ENCODE assay signal across 17 cellular contexts in the genomic region with DNA sequence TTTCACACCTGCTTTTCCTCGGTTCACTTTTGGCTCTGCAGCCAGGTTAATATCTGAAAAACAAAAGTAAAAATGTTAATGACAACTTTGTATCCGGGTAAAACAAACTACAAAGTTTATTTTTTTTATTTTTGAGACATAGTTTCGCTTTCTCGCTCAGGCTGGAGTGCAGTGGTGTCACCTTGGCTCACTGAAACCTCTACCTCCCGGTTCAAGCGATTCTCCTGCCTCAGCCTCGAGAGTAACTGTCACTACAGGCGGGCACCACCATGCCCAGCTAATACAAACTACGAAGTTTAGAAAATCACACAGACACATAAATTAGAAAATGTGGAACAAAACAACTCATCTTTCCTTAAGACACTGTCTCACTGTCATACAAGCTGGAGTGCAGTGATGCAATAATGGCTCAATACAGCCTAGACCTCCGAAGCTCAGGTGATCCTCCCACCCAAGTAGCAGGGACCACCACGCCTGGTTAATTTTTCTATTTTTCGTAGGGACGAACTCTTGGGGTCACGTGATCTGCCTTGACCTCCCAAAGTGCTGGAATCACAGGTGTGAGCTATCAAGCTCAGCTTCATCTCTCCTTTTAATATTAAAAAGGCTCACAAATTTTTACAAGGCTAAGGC. TPM values are rescaled to one million over a fixed set of nuclear protein-coding genes. Genes with fewer than 3 reads are reported as not detected.
A peak's percentile ranks its signal among the peaks of the same experiment; 100 is the strongest.
DNase-seq lines count a peak whose midpoint lies in the region; ATAC-seq, FAIRE-seq and TF ChIP-seq lines count a peak whose summit lies in the region.
"Had no signal": no experiment of that assay in that cellular context is flagged by ENCODE, and none has a peak within 500 bp of the region (broad histone marks: within the 10 kb centered on the region; RNA-seq: fewer than 3 reads in every experiment).

No MANE protein-coding gene starts in this region.

- no peak for FAIRE-seq in K562 (lab: Jason Lieb, UNC)
- FAIRE-seq: A549, D721Med had no signal

- H2AFZ ChIP-seq in K562 (ENCODE audit: low read depth, low read length), result no peak overlapping the region

- H3K9ac ChIP-seq in K562 (ENCODE audit: insufficient read depth in 1 of 2, low read depth in 2 of 2, low read length in 2 of 2), result no peak overlapping the region

- H3K4me2 ChIP-seq in K562 (ENCODE audit: insufficient read depth, low read length), result no peak overlapping the region
- H3K4me2 ChIP-seq: A549 had no signal

- no peak overlapping the region for H3K4me3 ChIP-seq in K562
- H3K4me3 ChIP-seq: A549, SJSA1 had no signal

- H3K9me3 ChIP-seq in K562 (replicated peaks; ENCODE audit: control insufficient read depth, insufficient read depth, low read depth, low read length), result no peaks in the 10 kb centered on the region
- H3K9me3 ChIP-seq: A549, SJSA1 had no signal

- peaks cover 76% of the 10 kb centered on the region for H3K36me3 Mint-ChIP-seq in activated CD8-positive, alpha-beta memory T cell treated with anti-CD3 and anti-CD28 coated beads, Interleukin-2, amount 10 ng/mL, durations not matched to agents 7 days and 5 days
- H3K36me3 Mint-ChIP-seq in T-helper 1 cell treated with Interleukin-12 subunit alpha and Interleukin-12 subunit beta and Interleukin-4 antibody, amounts not matched to agents 30 μg/mL and 1 μg/mL, for 36 hours (ENCODE audit: low read depth), result peaks cover 60% of the 10 kb centered on the region
- peaks cover 55% of the 10 kb centered on the region for H3K36me3 Mint-ChIP-seq in osteocyte (ENCODE audit: unreplicated experiment)

- intact Hi-C loops in K562 (cut with micrococcal nuclease), result no loop called here

- in situ Hi-C loops in K562 (cut with MboI), result no loop called here

- peaks cover 82% of the 10 kb centered on the region for H3K4me1 Mint-ChIP-seq in activated CD8-positive, alpha-beta memory T cell treated with anti-CD3 and anti-CD28 coated beads, Interleukin-2, amount 10 ng/mL, durations not matched to agents 7 days and 5 days
- H3K4me1 Mint-ChIP-seq in T-helper 1 cell treated with Interleukin-12 subunit alpha and Interleukin-12 subunit beta and Interleukin-4 antibody, amounts not matched to agents 30 μg/mL and 1 μg/mL, for 36 hours (ENCODE audit: low read depth), result peaks cover 58% of the 10 kb centered on the region
- peaks cover 25% of the 10 kb centered on the region for H3K4me1 Mint-ChIP-seq in osteocyte (ENCODE audit: unreplicated experiment)

- H3K27ac Mint-ChIP-seq in activated CD8-positive, alpha-beta memory T cell treated with anti-CD3 and anti-CD28 coated beads, Interleukin-2, amount 10 ng/mL, durations not matched to agents 7 days and 5 days, result peak overlapping the region; percentile 93
- peak overlapping the region; percentile 85 for H3K27ac Mint-ChIP-seq in T-helper 1 cell treated with Interleukin-12 subunit alpha and Interleukin-12 subunit beta and Interleukin-4 antibody, amounts not matched to agents 30 μg/mL and 1 μg/mL, for 36 hours
- peak overlapping the region; percentile 47 for H3K27ac Mint-ChIP-seq in osteocyte (ENCODE audit: unreplicated experiment)

- no peak for TF ChIP-seq CTCF in K562 (IDR thresholded peaks at IDR 0.05 in 2 of 3, conservative IDR thresholded peaks at IDR 0.05 in 1 of 3; ENCODE audit: insufficient read depth in 2 of 3, low read depth in 1 of 3, low read length in 3 of 3)
- no peak for TF ChIP-seq CTCF in osteocyte (IDR thresholded peaks at IDR 0.05)

- H3K9me3 Mint-ChIP-seq in activated CD8-positive, alpha-beta memory T cell treated with anti-CD3 and anti-CD28 coated beads, Interleukin-2, amount 10 ng/mL, durations not matched to agents 7 days and 5 days (ENCODE audit: low read depth), result no peaks in the 10 kb centered on the region
- no peaks in the 10 kb centered on the region for H3K9me3 Mint-ChIP-seq in T-helper 1 cell treated with Interleukin-12 subunit alpha and Interleukin-12 subunit beta and Interleukin-4 antibody, amounts not matched to agents 30 μg/mL and 1 μg/mL, for 36 hours
- H3K9me3 Mint-ChIP-seq in osteocyte (ENCODE audit: unreplicated experiment), result no peaks in the 10 kb centered on the region
- H3K9me3 Mint-ChIP-seq: endodermal cell had no signal

- peaks cover 98% of the 10 kb centered on the region for H3K36me3 ChIP-seq in K562 (ENCODE audit: control insufficient read depth, insufficient read depth, low read length)

- H3K27me3 Mint-ChIP-seq in activated CD8-positive, alpha-beta memory T cell treated with anti-CD3 and anti-CD28 coated beads, Interleukin-2, amount 10 ng/mL, durations not matched to agents 7 days and 5 days, result no peaks in the 10 kb centered on the region
- H3K27me3 Mint-ChIP-seq in T-helper 1 cell treated with Interleukin-12 subunit alpha and Interleukin-12 subunit beta and Interleukin-4 antibody, amounts not matched to agents 30 μg/mL and 1 μg/mL, for 36 hours (ENCODE audit: low read depth), result no peaks in the 10 kb centered on the region
- no peaks in the 10 kb centered on the region for H3K27me3 Mint-ChIP-seq in osteocyte (ENCODE audit: unreplicated experiment)

- peaks cover 18% of the 10 kb centered on the region; the same call in 1 of the 2 replicates for H4K20me1 ChIP-seq in K562 (replicated peaks; ENCODE audit: control insufficient read depth, insufficient read depth, low read length)

- peak; percentile 62 for ATAC-seq in activated CD8-positive, alpha-beta memory T cell treated with anti-CD3 and anti-CD28 coated beads, Interleukin-2, amount 10 ng/mL, durations not matched to agents 7 days and 5 days
- no peak for ATAC-seq in K562
- ATAC-seq in GM19395 (IDR thresholded peaks at IDR 0.05; ENCODE audit: unreplicated experiment), result no peak
- ATAC-seq: A549 had no signal

- no peak for TF ChIP-seq EP300 in K562 (IDR thresholded peaks at IDR 0.05; ENCODE audit: low read length)

- no peaks in the 10 kb centered on the region; a peak in 1 of 5 replicates for H3K27me3 ChIP-seq in K562 (ENCODE audit: control insufficient read depth in 2 of 2, insufficient read depth in 2 of 2, low read length in 2 of 2)
- H3K27me3 ChIP-seq: SJSA1 had no signal

- CTCF ChIA-PET in activated CD8-positive, alpha-beta memory T cell treated with anti-CD3 and anti-CD28 coated beads, Interleukin-2, amount 10 ng/mL, durations not matched to agents 7 days and 5 days (lab: Charles Lee), result interaction anchor here (0.9 to 2.9 kb wide), 6 partner anchors 9 to 206 kb away, joined by 3 to 10 read pairs (median 3); no protein-coding TSS in a partner anchor
- CTCF ChIA-PET in K562 (lab: Yijun Ruan, JAX; ENCODE audit: low intra/inter-chr PET ratio), result no interaction called here

- H3K9me1 ChIP-seq in K562 (ENCODE audit: control insufficient read depth, insufficient read depth, low read length), result no peaks in the 10 kb centered on the region

- no peaks in the 10 kb centered on the region; a peak in 1 of 5 replicates for H3K4me1 ChIP-seq in K562 (replicated peaks in 1 of 2; ENCODE audit: control insufficient read depth in 2 of 2, insufficient read depth in 2 of 2, low read length in 2 of 2)
- H3K4me1 ChIP-seq: SJSA1 had no signal

- peak overlapping the region; percentile 52 for H3K4me3 Mint-ChIP-seq in activated CD8-positive, alpha-beta memory T cell treated with anti-CD3 and anti-CD28 coated beads, Interleukin-2, amount 10 ng/mL, durations not matched to agents 7 days and 5 days
- H3K4me3 Mint-ChIP-seq in T-helper 1 cell treated with Interleukin-12 subunit alpha and Interleukin-12 subunit beta and Interleukin-4 antibody, amounts not matched to agents 30 μg/mL and 1 μg/mL, for 36 hours, result peak overlapping the region; percentile 53
- H3K4me3 Mint-ChIP-seq in osteocyte (ENCODE audit: unreplicated experiment), result no peak overlapping the region
- H3K4me3 Mint-ChIP-seq: endodermal cell had no signal

- BruUV-seq in K562 (replicated peaks; lab: Mats Ljungman, UMichigan), result no TSS peak

- no peak overlapping the region for H3K27ac ChIP-seq in K562 (ENCODE audit: extremely low read depth, low read depth, low read length)
- H3K27ac ChIP-seq: A549, SJSA1 had no signal

- no peak for TF ChIP-seq POLR2A in K562 (conservative IDR thresholded peaks at IDR 0.05)

- peaks cover 98% of the 10 kb centered on the region for H3K79me2 ChIP-seq in K562 (ENCODE audit: control insufficient read depth, insufficient read depth, low read length)

- no peak for TF ChIP-seq RAD21 in K562 (CRISPR knock-in tag; conservative IDR thresholded peaks at IDR 0.05 in 1 of 2, IDR thresholded peaks at IDR 0.05 in 1 of 2)

- peak; percentile 54 for DNase-seq in activated CD8-positive, alpha-beta memory T cell treated with anti-CD3 and anti-CD28 coated beads, Interleukin-2, amount 10 ng/mL, durations not matched to agents 7 days and 5 days
- DNase-seq in activated CD8-positive, alpha-beta memory T cell treated with anti-CD3 and anti-CD28 coated beads, Interleukin-2, amount 50 U/mL, for 4 hours, result no peak
- DNase-seq in K562 (ENCODE audit: extremely low read depth in 1 of 4, low spot score in 3 of 4), result no peak
- DNase-seq in osteocyte (ENCODE audit: extremely low spot score, unreplicated experiment), result no peak
- no peak for DNase-seq in NCI-H526 treated with DMSO at 0.1 percent for 48 hours (lab: John Stamatoyannopoulos, UW)
- DNase-seq in nucleus accumbens (lab: John Stamatoyannopoulos, UW), result no peak
- DNase-seq: endodermal cell, foreskin fibroblast, GOT3, mammary epithelial cell, NCI-H1105 treated with DMSO at 0.1 percent for 48 hours had no signal

- 97% methylated on average over 13 of the region's 14 CpGs for WGBS in K562 (ENCODE audit: insufficient coverage, low coverage, missing lambda C conversion rate)

- POLR2A ChIA-PET in K562 (lab: Yijun Ruan, JAX), result interaction anchor here (1.1 to 1.5 kb wide), 2 partner anchors 7 to 13 kb away, joined by 3 to 4 read pairs; no protein-coding TSS in a partner anchor

RNA-seq across cellular contexts. Expression of gene HNRNPC, which starts 38.1 kb away (rescaled TPM):
- total RNA-seq in activated CD8-positive, alpha-beta memory T cell treated with anti-CD3 and anti-CD28 coated beads, Interleukin-2, amount 10 ng/mL, durations not matched to agents 7 days and 5 days, result 100 to 1,000 TPM; 718 to 921 TPM
- 279 and 404 TPM in 2 replicates for total RNA-seq in K562 (2011; cell fraction: chromatin; rRNA removed; ENCODE audit: low replicate concordance)
- 241 and 299 TPM in 2 replicates for total RNA-seq in K562 (2011; cell fraction: nucleolus; rRNA removed)
- total RNA-seq in K562 (2011; cell fraction: nucleoplasm; rRNA removed), result 371 and 436 TPM in 2 replicates
- total RNA-seq in K562 (2014; rRNA removed) (957 and 1,143 TPM in 2 replicates), K562 (2014; rRNA removed; fragmentation: Illumina TruSeq; extraction: Trizol) (1,233 and 1,451 TPM in 2 replicates), K562 (2015; rRNA removed; fragmentation: Illumina TruSeq; extraction: Trizol) (1,173 and 1,191 TPM in 2 replicates), K562 (2021) (795 and 814 TPM in 2 replicates), osteocyte (424 and 430 TPM in 2 replicates)
- polyA plus RNA-seq in K562 (2011; rRNA removed) (1,168 and 1,525 TPM in 2 replicates), K562 (2014; fragmentation: Illumina TruSeq; extraction: Trizol) (1,403 and 1,557 TPM in 2 replicates), K562 (2014; fragmentation: Nextera tagmentation; extraction: Ambion mirVana) (1,000 to 10,000 TPM in 1 of 2 experiments, 100 to 1,000 TPM in 1; 679 to 1,238 TPM), K562 (2014; rRNA removed) (1,109 and 1,156 TPM in 2 replicates)
- 443 and 790 TPM in 2 replicates for polyA plus RNA-seq in K562 (2011; cell fraction: cytosol; rRNA removed)
- polyA plus RNA-seq in K562 (2011; cell fraction: nucleus; rRNA removed), result 357 and 429 TPM in 2 replicates
- polyA plus RNA-seq in K562 (2012), result 753 and 1,086 TPM in 2 replicates
- 947 and 1,115 TPM in 2 replicates for polyA minus RNA-seq in K562 (2011; rRNA and poly(A)+ RNA removed)
- polyA minus RNA-seq in K562 (2011; cell fraction: cytosol; rRNA and poly(A)+ RNA removed), result 289 and 374 TPM in 2 replicates
- polyA minus RNA-seq in K562 (2011; cell fraction: nucleus; rRNA and poly(A)+ RNA removed), result 200 and 293 TPM in 2 replicates

RNA-seq across cellular contexts. Expression of gene RPGRIP1, which starts 48.7 kb away (rescaled TPM):
- not detected for total RNA-seq in activated CD8-positive, alpha-beta memory T cell treated with anti-CD3 and anti-CD28 coated beads, Interleukin-2, amount 10 ng/mL, durations not matched to agents 7 days and 5 days
- 1.3 and 1.5 TPM in 2 replicates for total RNA-seq in K562 (2011; cell fraction: chromatin; rRNA removed; ENCODE audit: low replicate concordance)
- 0.33 and 0.92 TPM in 2 replicates for total RNA-seq in K562 (2011; cell fraction: nucleolus; rRNA removed)
- total RNA-seq in K562 (2011; cell fraction: nucleoplasm; rRNA removed), result 1.1 TPM in 2 replicates
- total RNA-seq in K562 (2014; rRNA removed) (0.53 and 0.95 TPM in 2 replicates), K562 (2014; rRNA removed; fragmentation: Illumina TruSeq; extraction: Trizol) (0.61 and 0.76 TPM in 2 replicates), K562 (2015; rRNA removed; fragmentation: Illumina TruSeq; extraction: Trizol) (0.41 and 0.72 TPM in 2 replicates), K562 (2021) (0.31 and 0.47 TPM in 2 replicates), osteocyte (not detected in 2 replicates)
- polyA plus RNA-seq in K562 (2011; rRNA removed) (0.56 and 0.80 TPM in 2 replicates), K562 (2014; fragmentation: Illumina TruSeq; extraction: Trizol) (0.33 and 0.86 TPM in 2 replicates), K562 (2014; fragmentation: Nextera tagmentation; extraction: Ambion mirVana) (under 1 TPM in 1 of 2 experiments, not detected in 1; 0.49 TPM), K562 (2014; rRNA removed) (0.31 and 0.57 TPM in 2 replicates)
- 0.09 and 0.38 TPM in 2 replicates for polyA plus RNA-seq in K562 (2011; cell fraction: cytosol; rRNA removed)
- 1.2 and 1.5 TPM in 2 replicates for polyA plus RNA-seq in K562 (2011; cell fraction: nucleus; rRNA removed)
- 0.39 and 0.62 TPM in 2 replicates for polyA plus RNA-seq in K562 (2012)
- polyA minus RNA-seq in K562 (2011; rRNA and poly(A)+ RNA removed), result 0.39 and 1.1 TPM in 2 replicates
- not detected in 2 replicates for polyA minus RNA-seq in K562 (2011; cell fraction: cytosol; rRNA and poly(A)+ RNA removed)
- polyA minus RNA-seq in K562 (2011; cell fraction: nucleus; rRNA and poly(A)+ RNA removed), result 0.22 and 0.27 TPM in 2 replicates
- total RNA-seq: SJSA1, skeletal muscle tissue had no signal
- polyA plus RNA-seq: mammary epithelial cell had no signal
